23 cellular contexts compared by ENCODE assay signal in the genomic region with DNA sequence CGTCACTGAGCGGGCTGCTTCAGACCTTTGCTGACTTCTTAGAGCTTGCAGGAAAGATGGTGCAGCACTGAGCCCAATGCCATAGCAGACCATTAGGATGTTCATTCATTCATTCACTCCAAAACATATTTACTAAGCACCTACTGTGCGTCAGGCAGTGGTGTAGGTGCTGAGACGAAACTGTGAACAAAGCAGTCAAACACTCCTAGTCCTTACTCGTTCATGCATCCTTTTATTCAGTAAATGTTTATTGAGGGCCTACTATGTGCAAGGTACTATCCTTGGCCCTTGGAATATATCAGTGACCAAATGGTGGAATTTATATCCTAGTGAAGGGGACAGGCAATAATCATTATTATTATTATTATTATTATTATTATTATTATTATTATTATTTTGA.
"Had no signal": no experiment of that assay in that cellular context is flagged by ENCODE, and none has a peak within 500 bp of the region (broad histone marks: within the 10 kb centered on the region; RNA-seq: fewer than 3 reads in every experiment).

No MANE protein-coding gene starts in this region.

- H3K27ac ChIP-seq: coronary artery, esophagus muscularis mucosa, foreskin keratinocyte, gastroesophageal sphincter, heart left ventricle, hepatocyte, left lung, lower lobe of right lung had no signal

- H3K36me3 ChIP-seq: esophagus muscularis mucosa, gastroesophageal sphincter, heart left ventricle, left lung, lower lobe of right lung had no signal

- ATAC-seq: foreskin keratinocyte, gastroesophageal sphincter, heart left ventricle, left cardiac atrium, left lung, left ventricle myocardium superior, mucosa of descending colon had no signal

- H3K4me1 ChIP-seq: esophagus muscularis mucosa, foreskin keratinocyte, gastroesophageal sphincter, heart left ventricle, lower lobe of right lung had no signal

- H3K9me3 ChIP-seq: esophagus muscularis mucosa, gastroesophageal sphincter, mucosa of descending colon had no signal

- H3K4me3 ChIP-seq: coronary artery, dorsolateral prefrontal cortex, esophagus muscularis mucosa, gastroesophageal sphincter, heart left ventricle, hepatocyte, left lung, lower lobe of right lung, mucosa of descending colon had no signal

- H3K79me2 ChIP-seq: hepatocyte had no signal

- H3K4me2 ChIP-seq: hepatocyte had no signal

- H2AFZ ChIP-seq: hepatocyte had no signal

- FAIRE-seq: colon, endothelial cell of umbilical vein, frontal cortex, keratinocyte had no signal

- DNase-seq: dermis blood vessel endothelial cell; dorsolateral prefrontal cortex; effector CD4-positive, alpha-beta T cell; effector memory CD4-positive, alpha-beta T cell; foreskin keratinocyte; hypothalamus; immature natural killer cell; left cardiac atrium; left lung; left ventricle myocardium superior; lower lobe of right lung; mesenchymal stem cell; mucosa of descending colon; naive B cell had no signal

- H3K27me3 ChIP-seq: dorsolateral prefrontal cortex, esophagus muscularis mucosa, gastroesophageal sphincter, heart left ventricle, hepatocyte, left lung had no signal
